ENCODE assay signal across 9 cellular contexts in genomic region chr9:93670208-93671029, GRCh38.
DNase-seq lines count a peak whose midpoint lies in the region; ATAC-seq and TF ChIP-seq lines count a peak whose summit lies in the region.
"Had no signal": no experiment of that assay in that cellular context is flagged by ENCODE, and none has a peak within 500 bp of the region (broad histone marks: within the 10 kb centered on the region; RNA-seq: fewer than 3 reads in every experiment).

No MANE protein-coding gene starts in this region.

- no peak overlapping the region for H3K4me3 Mint-ChIP-seq in WTC11
- H3K4me3 Mint-ChIP-seq in stimulated activated naive B cell treated with anti-CD40 and anti-IgM and Interleukin-4, amounts not matched to agents 10 μg/mL and 1 μg/mL and 100 μg/mL, for 72 hours = no peak overlapping the region
- no peak overlapping the region for H3K4me3 Mint-ChIP-seq in activated T-helper 2 cell treated with anti-CD3 and anti-CD28 coated beads, Interferon-gamma antibody, Interleukin-2, Interleukin-4, amounts not matched to agents 10 μg/mL and 5 μg/mL and 100 μg/mL, durations not matched to agents 14 hours and 24 hours and 36 hours (ENCODE audit: low read depth)

- H3K36me3 Mint-ChIP-seq in WTC11 = no peaks in the 10 kb centered on the region
- peaks cover 21 to 48% of the 10 kb centered on the region in 2 donors for H3K36me3 Mint-ChIP-seq in stimulated activated naive B cell treated with anti-CD40 and anti-IgM and Interleukin-4, amounts not matched to agents 10 μg/mL and 1 μg/mL and 100 μg/mL, for 72 hours
- peaks cover 6% of the 10 kb centered on the region for H3K36me3 Mint-ChIP-seq in activated T-helper 2 cell treated with anti-CD3 and anti-CD28 coated beads, Interferon-gamma antibody, Interleukin-2, Interleukin-4, amounts not matched to agents 10 μg/mL and 5 μg/mL and 100 μg/mL, durations not matched to agents 14 hours and 24 hours and 36 hours (ENCODE audit: low read depth)

- ATAC-seq in WTC11 (no peak), GM21723 (IDR thresholded peaks at IDR 0.05; ENCODE audit: unreplicated experiment) (no peak), HG03097 (IDR thresholded peaks at IDR 0.05; ENCODE audit: low FRiP score, unreplicated experiment) (no peak)
- ATAC-seq in stimulated activated naive B cell treated with anti-CD40 and anti-IgM and Interleukin-4, amounts not matched to agents 10 μg/mL and 1 μg/mL and 100 μg/mL, for 72 hours (replicated peaks) = peak; percentile 29 to 48

- H3K4me1 Mint-ChIP-seq in WTC11 = no peaks in the 10 kb centered on the region
- peaks cover 0 to 3% of the 10 kb centered on the region in 2 donors for H3K4me1 Mint-ChIP-seq in stimulated activated naive B cell treated with anti-CD40 and anti-IgM and Interleukin-4, amounts not matched to agents 10 μg/mL and 1 μg/mL and 100 μg/mL, for 72 hours
- H3K4me1 Mint-ChIP-seq in activated T-helper 2 cell treated with anti-CD3 and anti-CD28 coated beads, Interferon-gamma antibody, Interleukin-2, Interleukin-4, amounts not matched to agents 10 μg/mL and 5 μg/mL and 100 μg/mL, durations not matched to agents 14 hours and 24 hours and 36 hours (ENCODE audit: low read depth) = no peaks in the 10 kb centered on the region

- H3K27me3 Mint-ChIP-seq in WTC11 (ENCODE audit: low read depth) = no peaks in the 10 kb centered on the region
- no peaks in the 10 kb centered on the region for H3K27me3 Mint-ChIP-seq in stimulated activated naive B cell treated with anti-CD40 and anti-IgM and Interleukin-4, amounts not matched to agents 10 μg/mL and 1 μg/mL and 100 μg/mL, for 72 hours
- no peaks in the 10 kb centered on the region for H3K27me3 Mint-ChIP-seq in activated T-helper 2 cell treated with anti-CD3 and anti-CD28 coated beads, Interferon-gamma antibody, Interleukin-2, Interleukin-4, amounts not matched to agents 10 μg/mL and 5 μg/mL and 100 μg/mL, durations not matched to agents 14 hours and 24 hours and 36 hours (ENCODE audit: low read depth)

- intact Hi-C loops in head of caudate nucleus (cut with DNase I) = no loop called here
- intact Hi-C loops in activated T-helper 2 cell treated with anti-CD3 and anti-CD28 coated beads, Interferon-gamma antibody, Interleukin-2, Interleukin-4, amounts not matched to agents 10 μg/mL and 5 μg/mL and 100 μg/mL, durations not matched to agents 14 hours and 24 hours and 36 hours (cut with micrococcal nuclease) = no loop called here

- H3K27ac Mint-ChIP-seq in WTC11 = no peak overlapping the region
- H3K27ac Mint-ChIP-seq in stimulated activated naive B cell treated with anti-CD40 and anti-IgM and Interleukin-4, amounts not matched to agents 10 μg/mL and 1 μg/mL and 100 μg/mL, for 72 hours = no peak overlapping the region
- no peak overlapping the region for H3K27ac Mint-ChIP-seq in activated T-helper 2 cell treated with anti-CD3 and anti-CD28 coated beads, Interferon-gamma antibody, Interleukin-2, Interleukin-4, amounts not matched to agents 10 μg/mL and 5 μg/mL and 100 μg/mL, durations not matched to agents 14 hours and 24 hours and 36 hours

- DNase-seq in Kasumi-1 (lab: John Stamatoyannopoulos, UW) (peak; percentile 5 to 53), WTC11 (ENCODE audit: low spot score) (peak; percentile 7), head of caudate nucleus (peak in 23 of 42 donors; percentile 1 to 27 (median 7)), NCI-H524 treated with DMSO at 0.1 percent for 48 hours (lab: John Stamatoyannopoulos, UW) (no peak)
- DNase-seq in stimulated activated naive B cell treated with anti-CD40 and anti-IgM and Interleukin-4, amounts not matched to agents 10 μg/mL and 1 μg/mL and 100 μg/mL, for 72 hours = no peak
- no peak for DNase-seq in activated T-helper 2 cell treated with anti-CD3 and anti-CD28 coated beads, Interferon-gamma antibody, Interleukin-2, Interleukin-4, amounts not matched to agents 10 μg/mL and 5 μg/mL and 100 μg/mL, durations not matched to agents 14 hours and 24 hours and 36 hours (ENCODE audit: low spot score)
- DNase-seq: hippocampal formation had no signal

- POLR2A ChIA-PET in WTC11 (lab: Charles Lee) = no interaction called here

- TF ChIP-seq CTCF in WTC11 (IDR thresholded peaks at IDR 0.05) = no peak

- CTCF ChIA-PET in WTC11 (lab: Charles Lee) = interaction anchor here (0.6 kb wide), 1 partner anchor 516 kb away, joined by 3 read pairs; no protein-coding TSS in a partner anchor

- no peaks in the 10 kb centered on the region for H3K9me3 Mint-ChIP-seq in WTC11
- H3K9me3 Mint-ChIP-seq in stimulated activated naive B cell treated with anti-CD40 and anti-IgM and Interleukin-4, amounts not matched to agents 10 μg/mL and 1 μg/mL and 100 μg/mL, for 72 hours = peaks cover 3 to 8% of the 10 kb centered on the region in 2 donors
- peaks cover 7% of the 10 kb centered on the region for H3K9me3 Mint-ChIP-seq in activated T-helper 2 cell treated with anti-CD3 and anti-CD28 coated beads, Interferon-gamma antibody, Interleukin-2, Interleukin-4, amounts not matched to agents 10 μg/mL and 5 μg/mL and 100 μg/mL, durations not matched to agents 14 hours and 24 hours and 36 hours

TF ChIP-seq in WTC11, 78 proteins besides CTCF, POLR2A, EP300 and RAD21:
- TF ChIP-seq ETV6 (CRISPR knock-in tag; IDR thresholded peaks at IDR 0.05) (no peak), TCF7 (CRISPR knock-in tag; IDR thresholded peaks at IDR 0.05; ENCODE audit: low read depth) (no peak), PREB (CRISPR knock-in tag; IDR thresholded peaks at IDR 0.05; ENCODE audit: borderline replicate concordance) (no peak), NFATC4 (CRISPR knock-in tag; IDR thresholded peaks at IDR 0.05) (no peak), ERG (CRISPR knock-in tag; IDR thresholded peaks at IDR 0.05) (no peak), ZNF138 (CRISPR knock-in tag; conservative IDR thresholded peaks at IDR 0.05) (no peak), RORB (CRISPR knock-in tag; IDR thresholded peaks at IDR 0.05) (no peak), MLX (CRISPR knock-in tag; IDR thresholded peaks at IDR 0.05) (no peak), CREM (CRISPR knock-in tag; IDR thresholded peaks at IDR 0.05) (no peak), NR2C2 (CRISPR knock-in tag; IDR thresholded peaks at IDR 0.05) (no peak), ELF4 (CRISPR knock-in tag; IDR thresholded peaks at IDR 0.05; ENCODE audit: low read depth) (no peak), OVOL2 (CRISPR knock-in tag; IDR thresholded peaks at IDR 0.05; ENCODE audit: borderline replicate concordance) (no peak), ATF3 (CRISPR knock-in tag; conservative IDR thresholded peaks at IDR 0.05) (no peak), EMX1 (CRISPR knock-in tag; IDR thresholded peaks at IDR 0.05) (no peak)
TF ChIP-seq in WTC11: peak in this region for 0.

Comparison
In these comparisons a context has a peak if more than half of its experiments do, and no peak if none do; other contexts are left out.
1. DNase-seq: peak in Kasumi-1 (2 of 2), WTC11 (single experiment) and head of caudate nucleus (23 of 42); none in stimulated activated naive B cell treated with anti-CD40 and anti-IgM and Interleukin-4, amounts not matched to agents 10 μg/mL and 1 μg/mL and 100 μg/mL, for 72 hours (single experiment), activated T-helper 2 cell treated with anti-CD3 and anti-CD28 coated beads, Interferon-gamma antibody, Interleukin-2, Interleukin-4, amounts not matched to agents 10 μg/mL and 5 μg/mL and 100 μg/mL, durations not matched to agents 14 hours and 24 hours and 36 hours (single experiment) and NCI-H524 treated with DMSO at 0.1 percent for 48 hours (single experiment).
2. ATAC-seq: peak in stimulated activated naive B cell treated with anti-CD40 and anti-IgM and Interleukin-4, amounts not matched to agents 10 μg/mL and 1 μg/mL and 100 μg/mL, for 72 hours (2 of 2); none in WTC11 (single experiment), GM21723 (single experiment) and HG03097 (single experiment).